In the genomic region with DNA sequence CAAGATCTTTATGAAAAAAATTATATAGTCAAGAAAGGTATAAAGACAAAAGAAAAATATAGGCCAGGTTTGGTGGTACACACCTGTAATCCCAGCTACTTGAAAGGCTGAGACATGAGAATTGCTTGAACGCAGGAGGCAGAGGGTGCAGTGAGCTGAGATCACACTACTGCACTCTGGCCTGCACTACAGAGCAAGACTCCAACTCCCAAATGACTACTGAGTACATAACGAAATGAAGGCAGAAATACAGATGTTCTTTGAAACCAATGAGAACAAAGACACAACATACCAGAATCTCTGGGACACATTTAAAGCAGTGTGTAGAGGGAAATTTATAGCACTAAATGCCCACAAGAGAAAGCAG, we compare ENCODE assay signal across 4 cellular contexts. TPM values are rescaled to one million over a fixed set of nuclear protein-coding genes. Genes with fewer than 3 reads are reported as not detected.
"Had no signal": no experiment of that assay in that cellular context is flagged by ENCODE, and none has a peak within 500 bp of the region (broad histone marks: within the 10 kb centered on the region; RNA-seq: fewer than 3 reads in every experiment).

No MANE protein-coding gene starts in this region.

RNA-seq across cellular contexts. Expression of a gene that starts 19.8 kb away (rescaled TPM):
- total RNA-seq: myocyte had no signal
- polyA plus RNA-seq: immature natural killer cell, keratinocyte, mammary epithelial cell had no signal
